2 cellular contexts compared by ENCODE assay signal in the genomic region with DNA sequence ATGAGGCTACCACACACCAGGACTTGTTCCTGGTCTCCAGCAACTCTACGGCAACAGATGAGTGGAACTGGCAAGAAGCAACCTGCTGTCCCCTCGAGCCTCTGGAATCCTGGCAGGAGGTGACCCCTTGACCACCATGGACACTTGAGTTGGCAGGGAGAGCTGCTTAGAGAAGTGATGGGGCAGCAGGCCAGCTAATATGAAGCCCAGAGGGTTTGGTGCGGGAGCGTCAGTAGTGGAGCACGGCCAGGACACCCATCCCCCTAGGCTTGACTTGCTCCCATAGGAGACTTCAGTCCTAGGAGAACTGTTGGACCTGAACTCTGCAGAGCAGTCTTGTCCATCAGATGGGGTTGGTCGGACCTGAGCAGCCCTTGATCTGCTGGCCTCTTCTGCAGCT.
TF ChIP-seq lines count a peak whose summit lies in the region.

No MANE protein-coding gene starts in this region.

TF ChIP-seq in GM23338, 12 proteins besides CTCF, POLR2A, EP300 and RAD21 (continues in another document):
- TF ChIP-seq CREB1 (CRISPR knock-in tag; IDR thresholded peaks at IDR 0.05; ENCODE audit: low read depth): no peak
- TF ChIP-seq STAT1 (IDR thresholded peaks at IDR 0.05; ENCODE audit: unreplicated experiment): no peak
- no peak for TF ChIP-seq POLR2AphosphoS5 (IDR thresholded peaks at IDR 0.05; ENCODE audit: low read depth)
- TF ChIP-seq ZNF331 (CRISPR knock-in tag; IDR thresholded peaks at IDR 0.05; ENCODE audit: low read depth): no peak
- TF ChIP-seq, protein P1, sequence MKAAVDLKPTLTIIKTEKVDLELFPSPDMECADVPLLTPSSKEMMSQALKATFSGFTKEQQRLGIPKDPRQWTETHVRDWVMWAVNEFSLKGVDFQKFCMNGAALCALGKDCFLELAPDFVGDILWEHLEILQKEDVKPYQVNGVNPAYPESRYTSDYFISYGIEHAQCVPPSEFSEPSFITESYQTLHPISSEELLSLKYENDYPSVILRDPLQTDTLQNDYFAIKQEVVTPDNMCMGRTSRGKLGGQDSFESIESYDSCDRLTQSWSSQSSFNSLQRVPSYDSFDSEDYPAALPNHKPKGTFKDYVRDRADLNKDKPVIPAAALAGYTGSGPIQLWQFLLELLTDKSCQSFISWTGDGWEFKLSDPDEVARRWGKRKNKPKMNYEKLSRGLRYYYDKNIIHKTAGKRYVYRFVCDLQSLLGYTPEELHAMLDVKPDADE (IDR thresholded peaks at IDR 0.05): no peak
- TF ChIP-seq, protein P2, sequence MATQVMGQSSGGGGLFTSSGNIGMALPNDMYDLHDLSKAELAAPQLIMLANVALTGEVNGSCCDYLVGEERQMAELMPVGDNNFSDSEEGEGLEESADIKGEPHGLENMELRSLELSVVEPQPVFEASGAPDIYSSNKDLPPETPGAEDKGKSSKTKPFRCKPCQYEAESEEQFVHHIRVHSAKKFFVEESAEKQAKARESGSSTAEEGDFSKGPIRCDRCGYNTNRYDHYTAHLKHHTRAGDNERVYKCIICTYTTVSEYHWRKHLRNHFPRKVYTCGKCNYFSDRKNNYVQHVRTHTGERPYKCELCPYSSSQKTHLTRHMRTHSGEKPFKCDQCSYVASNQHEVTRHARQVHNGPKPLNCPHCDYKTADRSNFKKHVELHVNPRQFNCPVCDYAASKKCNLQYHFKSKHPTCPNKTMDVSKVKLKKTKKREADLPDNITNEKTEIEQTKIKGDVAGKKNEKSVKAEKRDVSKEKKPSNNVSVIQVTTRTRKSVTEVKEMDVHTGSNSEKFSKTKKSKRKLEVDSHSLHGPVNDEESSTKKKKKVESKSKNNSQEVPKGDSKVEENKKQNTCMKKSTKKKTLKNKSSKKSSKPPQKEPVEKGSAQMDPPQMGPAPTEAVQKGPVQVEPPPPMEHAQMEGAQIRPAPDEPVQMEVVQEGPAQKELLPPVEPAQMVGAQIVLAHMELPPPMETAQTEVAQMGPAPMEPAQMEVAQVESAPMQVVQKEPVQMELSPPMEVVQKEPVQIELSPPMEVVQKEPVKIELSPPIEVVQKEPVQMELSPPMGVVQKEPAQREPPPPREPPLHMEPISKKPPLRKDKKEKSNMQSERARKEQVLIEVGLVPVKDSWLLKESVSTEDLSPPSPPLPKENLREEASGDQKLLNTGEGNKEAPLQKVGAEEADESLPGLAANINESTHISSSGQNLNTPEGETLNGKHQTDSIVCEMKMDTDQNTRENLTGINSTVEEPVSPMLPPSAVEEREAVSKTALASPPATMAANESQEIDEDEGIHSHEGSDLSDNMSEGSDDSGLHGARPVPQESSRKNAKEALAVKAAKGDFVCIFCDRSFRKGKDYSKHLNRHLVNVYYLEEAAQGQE (IDR thresholded peaks at IDR 0.05; ENCODE audit: unreplicated experiment): no peak
- TF ChIP-seq, protein P3, sequence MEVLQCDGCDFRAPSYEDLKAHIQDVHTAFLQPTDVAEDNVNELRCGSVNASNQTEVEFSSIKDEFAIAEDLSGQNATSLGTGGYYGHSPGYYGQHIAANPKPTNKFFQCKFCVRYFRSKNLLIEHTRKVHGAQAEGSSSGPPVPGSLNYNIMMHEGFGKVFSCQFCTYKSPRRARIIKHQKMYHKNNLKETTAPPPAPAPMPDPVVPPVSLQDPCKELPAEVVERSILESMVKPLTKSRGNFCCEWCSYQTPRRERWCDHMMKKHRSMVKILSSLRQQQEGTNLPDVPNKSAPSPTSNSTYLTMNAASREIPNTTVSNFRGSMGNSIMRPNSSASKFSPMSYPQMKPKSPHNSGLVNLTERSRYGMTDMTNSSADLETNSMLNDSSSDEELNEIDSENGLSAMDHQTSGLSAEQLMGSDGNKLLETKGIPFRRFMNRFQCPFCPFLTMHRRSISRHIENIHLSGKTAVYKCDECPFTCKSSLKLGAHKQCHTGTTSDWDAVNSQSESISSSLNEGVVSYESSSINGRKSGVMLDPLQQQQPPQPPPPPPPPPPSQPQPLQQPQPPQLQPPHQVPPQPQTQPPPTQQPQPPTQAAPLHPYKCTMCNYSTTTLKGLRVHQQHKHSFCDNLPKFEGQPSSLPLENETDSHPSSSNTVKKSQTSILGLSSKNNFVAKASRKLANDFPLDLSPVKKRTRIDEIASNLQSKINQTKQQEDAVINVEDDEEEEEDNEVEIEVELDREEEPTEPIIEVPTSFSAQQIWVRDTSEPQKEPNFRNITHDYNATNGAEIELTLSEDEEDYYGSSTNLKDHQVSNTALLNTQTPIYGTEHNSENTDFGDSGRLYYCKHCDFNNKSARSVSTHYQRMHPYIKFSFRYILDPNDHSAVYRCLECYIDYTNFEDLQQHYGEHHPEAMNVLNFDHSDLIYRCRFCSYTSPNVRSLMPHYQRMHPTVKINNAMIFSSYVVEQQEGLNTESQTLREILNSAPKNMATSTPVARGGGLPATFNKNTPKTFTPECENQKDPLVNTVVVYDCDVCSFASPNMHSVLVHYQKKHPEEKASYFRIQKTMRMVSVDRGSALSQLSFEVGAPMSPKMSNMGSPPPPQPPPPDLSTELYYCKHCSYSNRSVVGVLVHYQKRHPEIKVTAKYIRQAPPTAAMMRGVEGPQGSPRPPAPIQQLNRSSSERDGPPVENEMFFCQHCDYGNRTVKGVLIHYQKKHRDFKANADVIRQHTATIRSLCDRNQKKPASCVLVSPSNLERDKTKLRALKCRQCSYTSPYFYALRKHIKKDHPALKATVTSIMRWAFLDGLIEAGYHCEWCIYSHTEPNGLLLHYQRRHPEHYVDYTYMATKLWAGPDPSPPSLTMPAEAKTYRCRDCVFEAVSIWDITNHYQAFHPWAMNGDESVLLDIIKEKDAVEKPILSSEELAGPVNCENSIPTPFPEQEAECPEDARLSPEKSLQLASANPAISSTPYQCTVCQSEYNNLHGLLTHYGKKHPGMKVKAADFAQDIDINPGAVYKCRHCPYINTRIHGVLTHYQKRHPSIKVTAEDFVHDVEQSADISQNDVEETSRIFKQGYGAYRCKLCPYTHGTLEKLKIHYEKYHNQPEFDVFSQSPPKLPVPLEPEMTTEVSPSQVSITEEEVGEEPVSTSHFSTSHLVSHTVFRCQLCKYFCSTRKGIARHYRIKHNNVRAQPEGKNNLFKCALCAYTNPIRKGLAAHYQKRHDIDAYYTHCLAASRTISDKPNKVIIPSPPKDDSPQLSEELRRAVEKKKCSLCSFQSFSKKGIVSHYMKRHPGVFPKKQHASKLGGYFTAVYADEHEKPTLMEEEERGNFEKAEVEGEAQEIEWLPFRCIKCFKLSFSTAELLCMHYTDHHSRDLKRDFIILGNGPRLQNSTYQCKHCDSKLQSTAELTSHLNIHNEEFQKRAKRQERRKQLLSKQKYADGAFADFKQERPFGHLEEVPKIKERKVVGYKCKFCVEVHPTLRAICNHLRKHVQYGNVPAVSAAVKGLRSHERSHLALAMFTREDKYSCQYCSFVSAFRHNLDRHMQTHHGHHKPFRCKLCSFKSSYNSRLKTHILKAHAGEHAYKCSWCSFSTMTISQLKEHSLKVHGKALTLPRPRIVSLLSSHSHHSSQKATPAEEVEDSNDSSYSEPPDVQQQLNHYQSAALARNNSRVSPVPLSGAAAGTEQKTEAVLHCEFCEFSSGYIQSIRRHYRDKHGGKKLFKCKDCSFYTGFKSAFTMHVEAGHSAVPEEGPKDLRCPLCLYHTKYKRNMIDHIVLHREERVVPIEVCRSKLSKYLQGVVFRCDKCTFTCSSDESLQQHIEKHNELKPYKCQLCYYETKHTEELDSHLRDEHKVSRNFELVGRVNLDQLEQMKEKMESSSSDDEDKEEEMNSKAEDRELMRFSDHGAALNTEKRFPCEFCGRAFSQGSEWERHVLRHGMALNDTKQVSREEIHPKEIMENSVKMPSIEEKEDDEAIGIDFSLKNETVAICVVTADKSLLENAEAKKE (CRISPR knock-in tag; IDR thresholded peaks at IDR 0.05): no peak
- TF ChIP-seq EZH2 (IDR thresholded peaks at IDR 0.05; ENCODE audit: low read depth, unreplicated experiment): no peak
- TF ChIP-seq JUNB (IDR thresholded peaks at IDR 0.05; ENCODE audit: unreplicated experiment): no peak
- TF ChIP-seq ZNF114 (CRISPR knock-in tag; IDR thresholded peaks at IDR 0.05): no peak

TF ChIP-seq in H1, 55 proteins besides CTCF, POLR2A, EP300 and RAD21:
- TF ChIP-seq, protein P4, sequence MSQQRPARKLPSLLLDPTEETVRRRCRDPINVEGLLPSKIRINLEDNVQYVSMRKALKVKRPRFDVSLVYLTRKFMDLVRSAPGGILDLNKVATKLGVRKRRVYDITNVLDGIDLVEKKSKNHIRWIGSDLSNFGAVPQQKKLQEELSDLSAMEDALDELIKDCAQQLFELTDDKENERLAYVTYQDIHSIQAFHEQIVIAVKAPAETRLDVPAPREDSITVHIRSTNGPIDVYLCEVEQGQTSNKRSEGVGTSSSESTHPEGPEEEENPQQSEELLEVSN (IDR thresholded peaks at IDR 0.05): no peak
